In the genomic region with DNA sequence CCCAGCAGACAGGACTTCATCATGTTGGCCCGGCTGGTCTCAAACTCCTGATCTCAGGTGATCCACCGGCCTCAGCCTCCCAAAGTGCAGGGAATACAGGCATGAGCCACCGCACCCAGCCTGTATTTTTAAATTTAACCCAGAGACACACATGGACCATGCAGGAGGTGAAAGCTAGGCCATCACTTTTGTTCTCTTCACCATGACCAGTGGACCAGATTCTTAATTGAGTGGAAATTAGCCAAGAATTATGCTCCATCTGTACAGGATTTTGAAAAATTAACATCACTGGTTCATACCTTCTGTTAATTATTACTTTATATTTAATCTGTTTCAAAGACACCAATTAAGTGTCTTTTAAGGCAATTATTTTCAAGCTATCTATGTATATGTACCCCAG, we compare ENCODE assay signal across 2 cellular contexts.
"Had no signal": no experiment of that assay in that cellular context is flagged by ENCODE, and none has a peak within 500 bp of the region (broad histone marks: within the 10 kb centered on the region; RNA-seq: fewer than 3 reads in every experiment).

No MANE protein-coding gene starts in this region.

- DNase-seq: GDM1 had no signal

- ATAC-seq: GM12878 had no signal

- H3K4me3 ChIP-seq: GM12878 had no signal
